In genomic region chr17:67017895-67018294, GRCh38 we compare ENCODE assay signal across 17 cellular contexts. TPM values are rescaled to one million over a fixed set of nuclear protein-coding genes. Genes with fewer than 3 reads are reported as not detected.
DNase-seq lines count a peak whose midpoint lies in the region; ATAC-seq and TF ChIP-seq lines count a peak whose summit lies in the region.
"Had no signal": no experiment of that assay in that cellular context is flagged by ENCODE, and none has a peak within 500 bp of the region (broad histone marks: within the 10 kb centered on the region; RNA-seq: fewer than 3 reads in every experiment).

No MANE protein-coding gene starts in this region.

- H3K36me3 Mint-ChIP-seq in endothelial cell (ENCODE audit: low read depth, unreplicated experiment), result no peaks in the 10 kb centered on the region
- H3K36me3 Mint-ChIP-seq in activated naive CD8-positive, alpha-beta T cell treated with anti-CD3 and anti-CD28 coated beads, Interleukin-2, amount 50 U/mL, for 24 hours (ENCODE audit: low read depth), result no peaks in the 10 kb centered on the region
- H3K36me3 Mint-ChIP-seq: IgD-negative memory B cell had no signal

- TF ChIP-seq RAD21 in neural cell (conservative IDR thresholded peaks at IDR 0.05), result no peak

- no peaks in the 10 kb centered on the region for H3F3A ChIP-seq in neural cell (ENCODE audit: insufficient read depth, low read length, poor library complexity, severe bottlenecking)

- H3K27me3 ChIP-seq in neural cell (ENCODE audit: insufficient read depth, low read depth, low read length), result no peaks in the 10 kb centered on the region

- no peak overlapping the region for H3K27ac Mint-ChIP-seq in endothelial cell (ENCODE audit: unreplicated experiment)
- H3K27ac Mint-ChIP-seq in activated naive CD8-positive, alpha-beta T cell treated with anti-CD3 and anti-CD28 coated beads, Interleukin-2, amount 50 U/mL, for 24 hours, result no peak overlapping the region
- H3K27ac Mint-ChIP-seq: CD4-positive, alpha-beta T cell had no signal

- no peak for TF ChIP-seq CTCF in endothelial cell (IDR thresholded peaks at IDR 0.05; ENCODE audit: unreplicated experiment)
- TF ChIP-seq CTCF in neural cell (IDR thresholded peaks at IDR 0.05; ENCODE audit: poor library complexity, severe bottlenecking), result no peak

- H3K9me3 Mint-ChIP-seq in endothelial cell (ENCODE audit: unreplicated experiment), result no peaks in the 10 kb centered on the region
- H3K9me3 Mint-ChIP-seq in activated naive CD8-positive, alpha-beta T cell treated with anti-CD3 and anti-CD28 coated beads, Interleukin-2, amount 50 U/mL, for 24 hours, result no peaks in the 10 kb centered on the region
- H3K9me3 Mint-ChIP-seq: CD4-positive, alpha-beta T cell; GM23338 had no signal

- TF ChIP-seq EP300 in neural cell (conservative IDR thresholded peaks at IDR 0.05; ENCODE audit: poor library complexity, severe bottlenecking), result no peak

- no peaks in the 10 kb centered on the region for H3K79me2 ChIP-seq in neural cell (replicated peaks; ENCODE audit: insufficient read depth, low read length)

- no peaks in the 10 kb centered on the region for H3K9me2 ChIP-seq in neural cell (ENCODE audit: insufficient read depth, low read length)

- DNase-seq in endothelial cell (ENCODE audit: low spot score) (no peak), retina (peak; percentile 68), SKM-1 (lab: John Stamatoyannopoulos, UW; ENCODE audit: unreplicated experiment) (no peak), NCI-H1694 treated with DMSO at 0.1 percent for 48 hours (lab: John Stamatoyannopoulos, UW) (no peak)
- no peak for DNase-seq in activated naive CD8-positive, alpha-beta T cell treated with anti-CD3 and anti-CD28 coated beads, Interleukin-2, amount 50 U/mL, for 24 hours
- DNase-seq: ACHN; Caco-2; CD4-positive, alpha-beta T cell; HCEC 1CT had no signal

- H3K36me3 ChIP-seq in neural cell (ENCODE audit: insufficient read depth, low read length), result peaks cover 2% of the 10 kb centered on the region

- peaks cover 5% of the 10 kb centered on the region for H3K27me3 Mint-ChIP-seq in endothelial cell (ENCODE audit: unreplicated experiment)
- no peaks in the 10 kb centered on the region for H3K27me3 Mint-ChIP-seq in activated naive CD8-positive, alpha-beta T cell treated with anti-CD3 and anti-CD28 coated beads, Interleukin-2, amount 50 U/mL, for 24 hours

- peaks cover 4% of the 10 kb centered on the region for H3K4me1 Mint-ChIP-seq in endothelial cell (ENCODE audit: unreplicated experiment)
- H3K4me1 Mint-ChIP-seq in activated naive CD8-positive, alpha-beta T cell treated with anti-CD3 and anti-CD28 coated beads, Interleukin-2, amount 50 U/mL, for 24 hours, result no peaks in the 10 kb centered on the region
- H3K4me1 Mint-ChIP-seq: IgD-negative memory B cell had no signal

- peak overlapping the region; percentile 11 for H3K4me3 Mint-ChIP-seq in endothelial cell (ENCODE audit: unreplicated experiment)
- no peak overlapping the region for H3K4me3 Mint-ChIP-seq in activated naive CD8-positive, alpha-beta T cell treated with anti-CD3 and anti-CD28 coated beads, Interleukin-2, amount 50 U/mL, for 24 hours
- H3K4me3 Mint-ChIP-seq: CD4-positive, alpha-beta T cell; GM23338; IgD-negative memory B cell had no signal

- peak overlapping the region; percentile 60 for H3K27ac ChIP-seq in angular gyrus (ENCODE audit: low read depth, low read length)
- H3K27ac ChIP-seq in neural cell (ENCODE audit: low read length), result peak overlapping the region; percentile 47
- H3K27ac ChIP-seq: C4-2B had no signal

- ATAC-seq in HG02678 (IDR thresholded peaks at IDR 0.05; ENCODE audit: unreplicated experiment), result no peak
- ATAC-seq in activated naive CD8-positive, alpha-beta T cell treated with anti-CD3 and anti-CD28 coated beads, Interleukin-2, amount 50 U/mL, for 24 hours, result no peak
- ATAC-seq: HepG2 had no signal

- no peak overlapping the region for H3K4me3 ChIP-seq in neural cell (ENCODE audit: low read length)
- H3K4me3 ChIP-seq: GM23338 had no signal

- H3K4me2 ChIP-seq in neural cell (ENCODE audit: low read length), result no peak overlapping the region
- H3K4me2 ChIP-seq: GM23338 had no signal

- no peaks in the 10 kb centered on the region for H4K20me1 ChIP-seq in neural cell (ENCODE audit: insufficient read depth)

- H2AFZ ChIP-seq in neural cell (ENCODE audit: low read depth, low read length), result no peak overlapping the region
- H2AFZ ChIP-seq: GM23338 had no signal

- H3K9ac ChIP-seq in neural cell (ENCODE audit: low read length), result no peak overlapping the region

- no peaks in the 10 kb centered on the region for H3K9me3 ChIP-seq in neural cell (ENCODE audit: low read length)
- H3K9me3 ChIP-seq: Caco-2 had no signal

TF ChIP-seq in neural cell, 6 proteins besides CTCF, POLR2A, EP300 and RAD21:
- TF ChIP-seq TAF1 (IDR thresholded peaks at IDR 0.05; ENCODE audit: low read depth) (no peak), POLR2AphosphoS5 (IDR thresholded peaks at IDR 0.05) (no peak), REST (IDR thresholded peaks at IDR 0.05; ENCODE audit: borderline replicate concordance) (no peak), SMC3 (conservative IDR thresholded peaks at IDR 0.05; ENCODE audit: poor library complexity) (no peak), EZH2 (IDR thresholded peaks at IDR 0.05; ENCODE audit: borderline replicate concordance, insufficient read depth, low read length, poor library complexity, severe bottlenecking) (no peak), MXI1 (conservative IDR thresholded peaks at IDR 0.05; ENCODE audit: poor library complexity, severe bottlenecking) (no peak)

RNA-seq across cellular contexts. Expression of gene CACNG1, which starts 26.5 kb away (rescaled TPM):
- total RNA-seq in endothelial cell (ENCODE audit: unreplicated experiment), result not detected
- polyA plus RNA-seq in neural cell, result 0.77 TPM in 1 of 2 replicates, not detected in the other
- polyA minus RNA-seq in neural cell, result not detected in 2 replicates
- total RNA-seq: Caco-2; CD4-positive, alpha-beta T cell; GM23338; HepG2 had no signal
- polyA plus RNA-seq: BJ, GM23338, HepG2, IgD-negative memory B cell had no signal

RNA-seq across cellular contexts. Expression of gene CACNG4, which starts 53.4 kb away (rescaled TPM):
- 0.33 TPM for total RNA-seq in endothelial cell (ENCODE audit: unreplicated experiment)
- polyA plus RNA-seq in neural cell, result 32.9 and 41.9 TPM in 2 replicates
- polyA minus RNA-seq in neural cell, result 60.9 and 67.5 TPM in 2 replicates
- total RNA-seq: CD4-positive, alpha-beta T cell had no signal
- polyA plus RNA-seq: IgD-negative memory B cell had no signal
